Comparison of ENCODE assay signal across 28 cellular contexts in genomic region chr11:18907391-18907790, GRCh38. TPM values are rescaled to one million over a fixed set of nuclear protein-coding genes. Genes with fewer than 3 reads are reported as not detected.
"Had no signal": no experiment of that assay in that cellular context is flagged by ENCODE, and none has a peak within 500 bp of the region (broad histone marks: within the 10 kb centered on the region; RNA-seq: fewer than 3 reads in every experiment).

No MANE protein-coding gene starts in this region.

- H3K27ac Mint-ChIP-seq: activated CD4-positive, alpha-beta memory T cell treated with anti-CD3 and anti-CD28 coated beads for 36 hours; activated naive CD8-positive, alpha-beta T cell treated with anti-CD3 and anti-CD28 coated beads for 36 hours; dendritic cell treated with granulocyte-macrophage colony-stimulating factor and Interleukin-4, amounts not matched to agents 40 ng/mL and 50 ng/mL, for 4 days; naive B cell; stimulated activated memory B cell treated with anti-CD40 and anti-IgM and Interleukin-4, amounts not matched to agents 10 μg/mL and 1 μg/mL and 100 μg/mL, for 72 hours; T-helper 17 cell had no signal

- H3K4me3 Mint-ChIP-seq: activated CD4-positive, alpha-beta memory T cell treated with anti-CD3 and anti-CD28 coated beads for 36 hours; activated naive CD8-positive, alpha-beta T cell treated with anti-CD3 and anti-CD28 coated beads for 36 hours; dendritic cell treated with granulocyte-macrophage colony-stimulating factor and Interleukin-4, amounts not matched to agents 40 ng/mL and 50 ng/mL, for 4 days; naive B cell; neural crest cell; stimulated activated memory B cell treated with anti-CD40 and anti-IgM and Interleukin-4, amounts not matched to agents 10 μg/mL and 1 μg/mL and 100 μg/mL, for 72 hours; T-helper 17 cell had no signal

- H3K4me1 Mint-ChIP-seq: activated naive CD8-positive, alpha-beta T cell treated with anti-CD3 and anti-CD28 coated beads for 36 hours; naive B cell; neural crest cell; stimulated activated memory B cell treated with anti-CD40 and anti-IgM and Interleukin-4, amounts not matched to agents 10 μg/mL and 1 μg/mL and 100 μg/mL, for 72 hours; T-helper 17 cell had no signal

- H3K9me3 Mint-ChIP-seq: activated CD4-positive, alpha-beta memory T cell treated with anti-CD3 and anti-CD28 coated beads for 36 hours; activated naive CD8-positive, alpha-beta T cell treated with anti-CD3 and anti-CD28 coated beads for 36 hours; dendritic cell treated with granulocyte-macrophage colony-stimulating factor and Interleukin-4, amounts not matched to agents 40 ng/mL and 50 ng/mL, for 4 days; neural crest cell; stimulated activated memory B cell treated with anti-CD40 and anti-IgM and Interleukin-4, amounts not matched to agents 10 μg/mL and 1 μg/mL and 100 μg/mL, for 72 hours had no signal

- H3K27me3 Mint-ChIP-seq: stimulated activated memory B cell treated with anti-CD40 and anti-IgM and Interleukin-4, amounts not matched to agents 10 μg/mL and 1 μg/mL and 100 μg/mL, for 72 hours had no signal

- ATAC-seq: esophagus mucosa; gastrocnemius medialis; left colon; stimulated activated memory B cell treated with anti-CD40 and anti-IgM and Interleukin-4, amounts not matched to agents 10 μg/mL and 1 μg/mL and 100 μg/mL, for 72 hours; T-helper 17 cell had no signal

- DNase-seq: activated CD4-positive, alpha-beta memory T cell treated with anti-CD3 and anti-CD28 coated beads for 36 hours; activated CD4-positive, alpha-beta T cell treated with anti-CD3 and anti-CD28 coated beads for 48 hours; activated naive CD4-positive, alpha-beta T cell treated with Interleukin-2 at 50 U/mL for 16 hours; activated naive CD8-positive, alpha-beta T cell treated with anti-CD3 and anti-CD28 coated beads for 36 hours; activated T-cell treated with anti-CD3 and anti-CD28 coated beads, Interleukin-2, amount 50 U/mL, for 48 hours; amniotic stem cell; effector CD4-positive, alpha-beta T cell; gastrocnemius medialis; left colon; mesendoderm; naive B cell; occipital lobe; sigmoid colon; stimulated activated CD4-positive, alpha-beta T cell treated with anti-CD3 and anti-CD28 coated beads, Interleukin-15, amount 100 ng/mL, for 24 hours; stomach; T-helper 17 cell had no signal

- H3K36me3 Mint-ChIP-seq: activated CD4-positive, alpha-beta memory T cell treated with anti-CD3 and anti-CD28 coated beads for 36 hours; activated naive CD8-positive, alpha-beta T cell treated with anti-CD3 and anti-CD28 coated beads for 36 hours; naive B cell; stimulated activated memory B cell treated with anti-CD40 and anti-IgM and Interleukin-4, amounts not matched to agents 10 μg/mL and 1 μg/mL and 100 μg/mL, for 72 hours had no signal

RNA-seq across cellular contexts. Expression of gene MRGPRX1, which starts 31.8 kb away (rescaled TPM):
- total RNA-seq: activated CD4-positive, alpha-beta memory T cell treated with anti-CD3 and anti-CD28 coated beads for 36 hours; activated naive CD8-positive, alpha-beta T cell treated with anti-CD3 and anti-CD28 coated beads for 36 hours; cardiac septum; chondrocyte; esophagus mucosa; gastrocnemius medialis; left colon; lower leg skin; mucosa of gallbladder; neural crest cell; occipital lobe; sigmoid colon; smooth muscle cell; stomach; suprapubic skin; T-helper 17 cell; tibial nerve; urinary bladder had no signal
